Comparison of ENCODE assay signal across 8 cellular contexts in the genomic region with DNA sequence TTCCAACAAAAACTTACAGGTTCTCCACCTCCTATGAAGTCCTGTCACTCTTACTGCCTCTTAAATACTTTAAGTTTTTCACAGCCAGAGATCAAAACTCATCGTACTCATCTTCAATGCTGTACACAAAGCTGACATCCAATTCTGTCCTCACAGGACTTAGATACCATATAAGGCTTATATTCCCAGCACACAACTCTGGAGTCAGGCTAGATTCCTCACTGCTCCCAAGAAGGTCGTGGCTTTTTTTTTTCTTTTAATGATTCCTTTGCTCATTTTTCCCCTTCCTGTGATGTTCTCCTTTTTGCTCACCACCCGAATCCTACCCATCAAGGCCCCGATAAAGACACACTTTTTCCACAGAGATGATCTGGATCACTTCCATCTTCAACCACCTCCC. TPM values are rescaled to one million over a fixed set of nuclear protein-coding genes. Genes with fewer than 3 reads are reported as not detected.
DNase-seq lines count a peak whose midpoint lies in the region; ATAC-seq and TF ChIP-seq lines count a peak whose summit lies in the region.

No MANE protein-coding gene starts in this region.

- no peaks in the 10 kb centered on the region for H3K36me3 ChIP-seq in suprapubic skin

- no peaks in the 10 kb centered on the region for H3K27me3 ChIP-seq in suprapubic skin

- DNase-seq in T-helper 1 cell = no peak
- no peak for DNase-seq in activated naive CD4-positive, alpha-beta T cell treated with anti-CD3 and anti-CD28 coated beads, Interleukin-2, amount 50 U/mL, for 72 hours (ENCODE audit: low spot score in 2 of 2)
- no peak for DNase-seq in immature natural killer cell
- no peak for DNase-seq in suprapubic skin (ENCODE audit: low spot score in 2 of 2)
- no peak for DNase-seq in mesenteric fat pad (ENCODE audit: low spot score)

- no peak for TF ChIP-seq EP300 in suprapubic skin (IDR thresholded peaks at IDR 0.05)

- no peak for ATAC-seq in activated naive CD4-positive, alpha-beta T cell treated with anti-CD3 and anti-CD28 coated beads, Interleukin-2, amount 50 U/mL, for 72 hours
- ATAC-seq in HG03039 (IDR thresholded peaks at IDR 0.05; ENCODE audit: unreplicated experiment) (no peak), GM19351 (IDR thresholded peaks at IDR 0.05; ENCODE audit: unreplicated experiment) (no peak)

- no peak for TF ChIP-seq POLR2A in suprapubic skin (IDR thresholded peaks at IDR 0.05)

- TF ChIP-seq CTCF in suprapubic skin (IDR thresholded peaks at IDR 0.05) = no peak

- H3K9me3 ChIP-seq in suprapubic skin = no peaks in the 10 kb centered on the region

- H3K4me1 Mint-ChIP-seq in T-helper 1 cell treated with Interleukin-12 subunit alpha and Interleukin-12 subunit beta and Interleukin-4 antibody, amounts not matched to agents 30 μg/mL and 1 μg/mL, for 36 hours (ENCODE audit: low read depth) = peaks cover 29% of the 10 kb centered on the region
- H3K4me1 Mint-ChIP-seq in immature natural killer cell = peaks cover 74 to 91% of the 10 kb centered on the region in 2 donors

- H3K4me3 ChIP-seq in suprapubic skin = peak overlapping the region; percentile 70

- H3K27me3 Mint-ChIP-seq in T-helper 1 cell treated with Interleukin-12 subunit alpha and Interleukin-12 subunit beta and Interleukin-4 antibody, amounts not matched to agents 30 μg/mL and 1 μg/mL, for 36 hours (ENCODE audit: low read depth) = no peaks in the 10 kb centered on the region
- peaks cover 0 to 6% (median 5%) of the 10 kb centered on the region in 3 donors for H3K27me3 Mint-ChIP-seq in immature natural killer cell (ENCODE audit: low read depth in 3 of 3)

- peak overlapping the region; percentile 96 for H3K4me3 Mint-ChIP-seq in T-helper 1 cell treated with Interleukin-12 subunit alpha and Interleukin-12 subunit beta and Interleukin-4 antibody, amounts not matched to agents 30 μg/mL and 1 μg/mL, for 36 hours
- H3K4me3 Mint-ChIP-seq in immature natural killer cell = peak overlapping the region; percentile 87 to 99 (median 98)

- H3K4me1 ChIP-seq in suprapubic skin = peaks cover 20% of the 10 kb centered on the region

- H3K36me3 Mint-ChIP-seq in T-helper 1 cell treated with Interleukin-12 subunit alpha and Interleukin-12 subunit beta and Interleukin-4 antibody, amounts not matched to agents 30 μg/mL and 1 μg/mL, for 36 hours (ENCODE audit: low read depth) = peaks cover 42% of the 10 kb centered on the region
- peaks cover 31 to 38% of the 10 kb centered on the region in 2 donors for H3K36me3 Mint-ChIP-seq in activated naive CD4-positive, alpha-beta T cell treated with anti-CD3 and anti-CD28 coated beads, Interleukin-2, amount 50 U/mL, for 72 hours
- peaks cover 3 to 17% (median 5%) of the 10 kb centered on the region in 3 donors for H3K36me3 Mint-ChIP-seq in immature natural killer cell

- peak overlapping the region; percentile 92 for H3K27ac ChIP-seq in suprapubic skin

- peak overlapping the region; percentile 89 for H3K27ac Mint-ChIP-seq in T-helper 1 cell treated with Interleukin-12 subunit alpha and Interleukin-12 subunit beta and Interleukin-4 antibody, amounts not matched to agents 30 μg/mL and 1 μg/mL, for 36 hours
- peak overlapping the region; percentile 96 to 98 for H3K27ac Mint-ChIP-seq in activated naive CD4-positive, alpha-beta T cell treated with anti-CD3 and anti-CD28 coated beads, Interleukin-2, amount 50 U/mL, for 72 hours
- H3K27ac Mint-ChIP-seq in immature natural killer cell = peak overlapping the region; percentile 92 to 99 (median 96)

- no peaks in the 10 kb centered on the region for H3K9me3 Mint-ChIP-seq in T-helper 1 cell treated with Interleukin-12 subunit alpha and Interleukin-12 subunit beta and Interleukin-4 antibody, amounts not matched to agents 30 μg/mL and 1 μg/mL, for 36 hours
- H3K9me3 Mint-ChIP-seq in activated naive CD4-positive, alpha-beta T cell treated with anti-CD3 and anti-CD28 coated beads, Interleukin-2, amount 50 U/mL, for 72 hours = no peaks in the 10 kb centered on the region
- peaks cover 0 to 4% (median 0%) of the 10 kb centered on the region in 6 donors for H3K9me3 Mint-ChIP-seq in immature natural killer cell

- 49% methylated on average over 4 of the region's 4 CpGs for WGBS in suprapubic skin

RNA-seq across cellular contexts. Expression of a gene that starts 0.9 kb away (rescaled TPM):
- total RNA-seq in activated naive CD4-positive, alpha-beta T cell treated with anti-CD3 and anti-CD28 coated beads, Interleukin-2, amount 50 U/mL, for 72 hours = 10 to 100 TPM; 14.5 to 18.1 TPM
- polyA plus RNA-seq in immature natural killer cell = 10 to 100 TPM; 48.8 to 60.1 (median 55.4) TPM
- total RNA-seq in suprapubic skin (10 to 100 TPM in 3 of 4 donors, 1 to 10 TPM in 1; 9.7 to 16.9 (median 12.0) TPM), mesenteric fat pad (7.2 TPM)

RNA-seq across cellular contexts. Expression of a gene that starts 1.0 kb away (rescaled TPM):
- total RNA-seq in activated naive CD4-positive, alpha-beta T cell treated with anti-CD3 and anti-CD28 coated beads, Interleukin-2, amount 50 U/mL, for 72 hours = 10 to 100 TPM; 36.9 to 40.7 TPM
- polyA plus RNA-seq in immature natural killer cell = 10 to 100 TPM in 2 of 3 donors, 1 to 10 TPM in 1; 7.5 to 42.1 (median 22.6) TPM
- total RNA-seq in suprapubic skin = 10 to 100 TPM; 19.1 to 68.4 (median 32.5) TPM
- total RNA-seq in mesenteric fat pad = 14.4 TPM

RNA-seq across cellular contexts. Expression of a gene that starts 44.6 kb away (rescaled TPM):
- 10 to 100 TPM; 20.3 to 32.7 TPM for total RNA-seq in activated naive CD4-positive, alpha-beta T cell treated with anti-CD3 and anti-CD28 coated beads, Interleukin-2, amount 50 U/mL, for 72 hours
- polyA plus RNA-seq in immature natural killer cell = 10 to 100 TPM; 45.8 to 70.2 (median 48.0) TPM
- 10 to 100 TPM; 20.3 to 43.6 (median 32.0) TPM for total RNA-seq in suprapubic skin
- 41.7 TPM for total RNA-seq in mesenteric fat pad
